Comparison of ENCODE assay signal across 16 cellular contexts in genomic region chr5:102627311-102627710, GRCh38.
A peak's percentile ranks its signal among the peaks of the same experiment; 100 is the strongest.
DNase-seq lines count a peak whose midpoint lies in the region; ATAC-seq, FAIRE-seq and TF ChIP-seq lines count a peak whose summit lies in the region.
"Had no signal": no experiment of that assay in that cellular context is flagged by ENCODE, and none has a peak within 500 bp of the region (broad histone marks: within the 10 kb centered on the region; RNA-seq: fewer than 3 reads in every experiment).

No MANE protein-coding gene starts in this region.

- TF ChIP-seq POLR2A in GM12892 (IDR thresholded peaks at IDR 0.05; ENCODE audit: low read depth, low read length) (no peak), esophagus muscularis mucosa (IDR thresholded peaks at IDR 0.05; ENCODE audit: low read depth) (no peak)

- H3K36me3 ChIP-seq in RWPE2 (ENCODE audit: low read depth) (no peaks in the 10 kb centered on the region), esophagus muscularis mucosa (no peaks in the 10 kb centered on the region)
- H3K36me3 ChIP-seq: heart left ventricle, vagina had no signal

- H3K4me1 ChIP-seq in RWPE2 (ENCODE audit: insufficient read depth, poor library complexity, severe bottlenecking): peaks cover 15% of the 10 kb centered on the region
- peaks cover 0 to 9% (median 3%) of the 10 kb centered on the region in 4 donors for H3K4me1 ChIP-seq in esophagus muscularis mucosa
- H3K4me1 ChIP-seq: body of pancreas had no signal

- no peaks in the 10 kb centered on the region for H3K36me3 Mint-ChIP-seq in activated CD4-positive, alpha-beta T cell treated with anti-CD3 and anti-CD28 coated beads, Interleukin-2, amount 10 ng/mL, durations not matched to agents 24 days and 14 days (ENCODE audit: low read depth)
- H3K36me3 Mint-ChIP-seq: naive B cell; stimulated activated memory B cell treated with anti-CD40 and anti-IgM and Interleukin-4, amounts not matched to agents 10 μg/mL and 1 μg/mL and 100 μg/mL, for 72 hours had no signal

- no peak overlapping the region for H3K27ac Mint-ChIP-seq in activated CD4-positive, alpha-beta T cell treated with anti-CD3 and anti-CD28 coated beads, Interleukin-2, amount 10 ng/mL, durations not matched to agents 24 days and 14 days
- H3K27ac Mint-ChIP-seq: naive B cell; stimulated activated memory B cell treated with anti-CD40 and anti-IgM and Interleukin-4, amounts not matched to agents 10 μg/mL and 1 μg/mL and 100 μg/mL, for 72 hours had no signal

- TF ChIP-seq CTCF in RWPE2 (IDR thresholded peaks at IDR 0.05; ENCODE audit: poor library complexity, severe bottlenecking) (no peak), fibroblast of mammary gland (conservative IDR thresholded peaks at IDR 0.05; ENCODE audit: control insufficient read depth, insufficient read depth, low read depth, low read length) (no peak), esophagus muscularis mucosa (IDR thresholded peaks at IDR 0.05) (no peak)

- H3K4me1 Mint-ChIP-seq in activated CD4-positive, alpha-beta T cell treated with anti-CD3 and anti-CD28 coated beads, Interleukin-2, amount 10 ng/mL, durations not matched to agents 24 days and 14 days: peaks cover 3% of the 10 kb centered on the region
- H3K4me1 Mint-ChIP-seq: naive B cell; stimulated activated memory B cell treated with anti-CD40 and anti-IgM and Interleukin-4, amounts not matched to agents 10 μg/mL and 1 μg/mL and 100 μg/mL, for 72 hours had no signal

- DNase-seq in HCEC 1CT: peak; percentile 67
- DNase-seq in RWPE2 (ENCODE audit: low spot score): no peak
- peak; percentile 47 for DNase-seq in fibroblast of mammary gland (ENCODE audit: low read depth)
- peak; percentile 33 for DNase-seq in stromal cell of bone marrow (ENCODE audit: low read depth)
- no peak for DNase-seq in GM12892 (ENCODE audit: insufficient read length)
- no peak for DNase-seq in esophagus muscularis mucosa (ENCODE audit: extremely low spot score)
- DNase-seq in activated CD4-positive, alpha-beta T cell treated with anti-CD3 and anti-CD28 coated beads, Interleukin-2, amount 10 ng/mL, durations not matched to agents 24 days and 14 days: no peak
- DNase-seq: activated effector memory CD4-positive, alpha-beta T cell treated with Interleukin-2 at 50 U/mL for 16 hours; body of pancreas; heart left ventricle; left colon; naive B cell; NCI-H2029; stimulated activated CD4-positive, alpha-beta T cell treated with anti-CD3 and anti-CD28 coated beads, Interleukin-4, amount 100 ng/mL, for 4 hours had no signal

- FAIRE-seq in GM12892 (lab: Jason Lieb, UNC): no peak

- TF ChIP-seq EP300 in esophagus muscularis mucosa (IDR thresholded peaks at IDR 0.05): no peak

- peaks cover 6% of the 10 kb centered on the region for H3K9me3 Mint-ChIP-seq in activated CD4-positive, alpha-beta T cell treated with anti-CD3 and anti-CD28 coated beads, Interleukin-2, amount 10 ng/mL, durations not matched to agents 24 days and 14 days

- intact Hi-C loops in esophagus muscularis mucosa (cut with DNase I): no loop called here
- intact Hi-C loops in activated CD4-positive, alpha-beta T cell treated with anti-CD3 and anti-CD28 coated beads, Interleukin-2, amount 10 ng/mL, durations not matched to agents 24 days and 14 days (cut with micrococcal nuclease): no loop called here

- H3K4me3 ChIP-seq in RWPE2 (ENCODE audit: severe bottlenecking): no peak overlapping the region
- no peak overlapping the region for H3K4me3 ChIP-seq in fibroblast of mammary gland (ENCODE audit: control insufficient read depth, low read depth, low read length)
- no peak overlapping the region for H3K4me3 ChIP-seq in esophagus muscularis mucosa
- H3K4me3 ChIP-seq: body of pancreas, heart left ventricle, vagina had no signal

- peaks cover 6% of the 10 kb centered on the region for H3K27me3 Mint-ChIP-seq in activated CD4-positive, alpha-beta T cell treated with anti-CD3 and anti-CD28 coated beads, Interleukin-2, amount 10 ng/mL, durations not matched to agents 24 days and 14 days
- H3K27me3 Mint-ChIP-seq: naive B cell; stimulated activated memory B cell treated with anti-CD40 and anti-IgM and Interleukin-4, amounts not matched to agents 10 μg/mL and 1 μg/mL and 100 μg/mL, for 72 hours had no signal

- H3K27ac ChIP-seq in RWPE2 (ENCODE audit: poor library complexity, severe bottlenecking) (no peak overlapping the region), esophagus muscularis mucosa (replicated peaks in 1 of 4) (no peak overlapping the region)
- H3K27ac ChIP-seq: body of pancreas, vagina had no signal

- H3K9me3 ChIP-seq in RWPE2 (ENCODE audit: severe bottlenecking) (no peaks in the 10 kb centered on the region), esophagus muscularis mucosa (no peaks in the 10 kb centered on the region)
- H3K9me3 ChIP-seq: body of pancreas, vagina had no signal

- ATAC-seq in RWPE2 (ENCODE audit: low read depth): peak; percentile 98
- ATAC-seq: body of pancreas; heart left ventricle; left colon; stimulated activated memory B cell treated with anti-CD40 and anti-IgM and Interleukin-4, amounts not matched to agents 10 μg/mL and 1 μg/mL and 100 μg/mL, for 72 hours had no signal

- H3K27me3 ChIP-seq in RWPE2 (ENCODE audit: insufficient read depth, poor library complexity, severe bottlenecking): no peaks in the 10 kb centered on the region
- no peaks in the 10 kb centered on the region for H3K27me3 ChIP-seq in esophagus muscularis mucosa
- H3K27me3 ChIP-seq: body of pancreas, heart left ventricle, vagina had no signal

- H3K4me3 Mint-ChIP-seq in activated CD4-positive, alpha-beta T cell treated with anti-CD3 and anti-CD28 coated beads, Interleukin-2, amount 10 ng/mL, durations not matched to agents 24 days and 14 days: no peak overlapping the region
- H3K4me3 Mint-ChIP-seq: naive B cell; stimulated activated memory B cell treated with anti-CD40 and anti-IgM and Interleukin-4, amounts not matched to agents 10 μg/mL and 1 μg/mL and 100 μg/mL, for 72 hours had no signal

Comparison
In these comparisons a context has a peak if more than half of its experiments do, and no peak if none do; other contexts are left out.
1. DNase-seq: peak in HCEC 1CT (single experiment), fibroblast of mammary gland (single experiment) and stromal cell of bone marrow (single experiment); none in RWPE2 (single experiment), GM12892 (single experiment), esophagus muscularis mucosa (single experiment) and activated CD4-positive, alpha-beta T cell treated with anti-CD3 and anti-CD28 coated beads, Interleukin-2, amount 10 ng/mL, durations not matched to agents 24 days and 14 days (single experiment).